Comparison of ENCODE assay signal across 8 cellular contexts in the genomic region with DNA sequence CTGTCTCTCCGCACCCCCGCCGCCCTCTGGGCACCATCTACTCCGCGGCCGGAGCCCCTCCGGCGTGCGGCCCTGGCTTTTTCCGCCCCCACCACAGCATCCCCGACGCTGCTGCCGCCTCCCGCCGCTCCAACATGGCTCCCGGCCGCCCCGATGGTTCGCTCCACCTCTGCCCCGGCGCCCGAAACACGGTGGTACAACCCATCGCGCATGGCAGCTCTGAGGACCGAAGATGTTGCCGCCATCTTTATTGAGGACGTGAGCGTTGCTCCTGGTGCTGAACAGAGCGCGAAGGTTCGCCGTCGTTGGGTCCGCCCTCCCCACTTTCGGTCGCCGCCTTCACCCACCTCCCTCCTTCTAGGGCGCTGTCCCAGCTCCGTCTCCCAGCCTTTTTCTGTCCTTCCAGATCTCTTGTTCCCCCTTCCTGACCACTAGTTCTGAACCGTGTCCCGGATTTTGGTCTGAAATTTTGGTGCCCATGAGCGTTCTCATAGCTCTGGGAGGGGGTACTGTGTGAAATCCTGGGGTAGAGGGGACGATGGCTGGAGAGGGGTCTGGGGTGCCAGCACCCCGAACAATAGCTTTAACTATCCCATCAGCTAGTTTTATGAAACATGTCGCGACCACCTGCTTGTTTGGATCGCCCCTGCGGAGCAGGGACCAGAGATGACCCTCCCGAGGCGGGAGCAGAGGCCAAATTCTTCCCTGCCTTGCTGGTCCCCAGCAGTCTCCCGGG. TPM values are rescaled to one million over a fixed set of nuclear protein-coding genes. Genes with fewer than 3 reads are reported as not detected.
DNase-seq lines count a peak whose midpoint lies in the region; ATAC-seq and TF ChIP-seq lines count a peak whose summit lies in the region.

A gene with protein sequence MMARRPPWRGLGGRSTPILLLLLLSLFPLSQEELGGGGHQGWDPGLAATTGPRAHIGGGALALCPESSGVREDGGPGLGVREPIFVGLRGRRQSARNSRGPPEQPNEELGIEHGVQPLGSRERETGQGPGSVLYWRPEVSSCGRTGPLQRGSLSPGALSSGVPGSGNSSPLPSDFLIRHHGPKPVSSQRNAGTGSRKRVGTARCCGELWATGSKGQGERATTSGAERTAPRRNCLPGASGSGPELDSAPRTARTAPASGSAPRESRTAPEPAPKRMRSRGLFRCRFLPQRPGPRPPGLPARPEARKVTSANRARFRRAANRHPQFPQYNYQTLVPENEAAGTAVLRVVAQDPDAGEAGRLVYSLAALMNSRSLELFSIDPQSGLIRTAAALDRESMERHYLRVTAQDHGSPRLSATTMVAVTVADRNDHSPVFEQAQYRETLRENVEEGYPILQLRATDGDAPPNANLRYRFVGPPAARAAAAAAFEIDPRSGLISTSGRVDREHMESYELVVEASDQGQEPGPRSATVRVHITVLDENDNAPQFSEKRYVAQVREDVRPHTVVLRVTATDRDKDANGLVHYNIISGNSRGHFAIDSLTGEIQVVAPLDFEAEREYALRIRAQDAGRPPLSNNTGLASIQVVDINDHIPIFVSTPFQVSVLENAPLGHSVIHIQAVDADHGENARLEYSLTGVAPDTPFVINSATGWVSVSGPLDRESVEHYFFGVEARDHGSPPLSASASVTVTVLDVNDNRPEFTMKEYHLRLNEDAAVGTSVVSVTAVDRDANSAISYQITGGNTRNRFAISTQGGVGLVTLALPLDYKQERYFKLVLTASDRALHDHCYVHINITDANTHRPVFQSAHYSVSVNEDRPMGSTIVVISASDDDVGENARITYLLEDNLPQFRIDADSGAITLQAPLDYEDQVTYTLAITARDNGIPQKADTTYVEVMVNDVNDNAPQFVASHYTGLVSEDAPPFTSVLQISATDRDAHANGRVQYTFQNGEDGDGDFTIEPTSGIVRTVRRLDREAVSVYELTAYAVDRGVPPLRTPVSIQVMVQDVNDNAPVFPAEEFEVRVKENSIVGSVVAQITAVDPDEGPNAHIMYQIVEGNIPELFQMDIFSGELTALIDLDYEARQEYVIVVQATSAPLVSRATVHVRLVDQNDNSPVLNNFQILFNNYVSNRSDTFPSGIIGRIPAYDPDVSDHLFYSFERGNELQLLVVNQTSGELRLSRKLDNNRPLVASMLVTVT (N-terminal part only) (minus strand): TSS at position 134 of the 736 bp plus-strand sequence. CDS start 252 bp downstream, outside the sequence.

- H3K27ac Mint-ChIP-seq in natural killer cell treated with Interleukin-12 subunit alpha and Interleukin-12 subunit beta and Interleukin-15 and Interleukin-18, amount 100 ng/mL, for 72 hours = peak within 1 kb of the TSS; percentile 79 to 87

- H3K4me1 ChIP-seq in OCI-LY1 (ENCODE audit: insufficient read depth, low read length, severe bottlenecking) = peaks cover 8% of the 10 kb centered on the region
- peaks cover 11% of the 10 kb centered on the region for H3K4me1 ChIP-seq in testis

- H3K9me3 Mint-ChIP-seq in natural killer cell treated with Interleukin-12 subunit alpha and Interleukin-12 subunit beta and Interleukin-15 and Interleukin-18, amount 100 ng/mL, for 72 hours = no peaks in the 10 kb centered on the region

- no peaks in the 10 kb centered on the region for H3K9me2 ChIP-seq in OCI-LY1 (ENCODE audit: low read depth, low read length)

- no peaks in the 10 kb centered on the region for H4K20me1 ChIP-seq in OCI-LY1 (ENCODE audit: insufficient read depth, low read length)

- DNase-seq in HPDE6-E6E7 (ENCODE audit: extremely low spot score) (peak; percentile 32), fibroblast of villous mesenchyme (ENCODE audit: low read depth) (peak; percentile 94), testis (peak; percentile 89)
- DNase-seq in activated T-helper 9 cell treated with anti-CD3 and anti-CD28 coated beads, Interleukin-2, amount 50 U/mL, for 16 hours (ENCODE audit: low read depth) = peak; percentile 44
- no peak for DNase-seq in natural killer cell treated with Interleukin-12 subunit alpha and Interleukin-12 subunit beta and Interleukin-15 and Interleukin-18, amount 100 ng/mL, for 72 hours (ENCODE audit: low spot score)

- H3K4me3 ChIP-seq in OCI-LY1 (ENCODE audit: low read depth, low read length, poor library complexity, severe bottlenecking) = peak within 1 kb of the TSS; percentile 67
- H3K4me3 ChIP-seq in fibroblast of villous mesenchyme (ENCODE audit: low read depth, low read length) = peak within 1 kb of the TSS; percentile 83
- H3K4me3 ChIP-seq in testis = peak within 1 kb of the TSS; percentile 53 to 62

- no peaks in the 10 kb centered on the region for H3K79me2 ChIP-seq in OCI-LY1 (ENCODE audit: insufficient read depth, low read length)

- peaks cover 0 to 8% of the 10 kb centered on the region in 2 donors for H3K27me3 Mint-ChIP-seq in natural killer cell treated with Interleukin-12 subunit alpha and Interleukin-12 subunit beta and Interleukin-15 and Interleukin-18, amount 100 ng/mL, for 72 hours

- peaks cover 10 to 16% of the 10 kb centered on the region in 2 donors for H3K4me1 Mint-ChIP-seq in natural killer cell treated with Interleukin-12 subunit alpha and Interleukin-12 subunit beta and Interleukin-15 and Interleukin-18, amount 100 ng/mL, for 72 hours (ENCODE audit: low read depth in 2 of 2)

- 1% methylated on average over 18 to 40 of the region's 52 CpGs for whole genome bisulfite sequencing in testis, 2 donors

- no peaks in the 10 kb centered on the region for H3K36me3 Mint-ChIP-seq in natural killer cell treated with Interleukin-12 subunit alpha and Interleukin-12 subunit beta and Interleukin-15 and Interleukin-18, amount 100 ng/mL, for 72 hours

- peak; percentile 44 for TF ChIP-seq POLR2A in testis (IDR thresholded peaks at IDR 0.05)

- H3K36me3 ChIP-seq in OCI-LY1 (ENCODE audit: insufficient read depth, low read length) (0 out of 2 replicates have a peak, but pooled peaks cover 8% of the 10 kb centered on the region), testis (ENCODE audit: low read depth, missing control alignments) (no peaks in the 10 kb centered on the region)

- peak within 1 kb of the TSS; percentile 92 for H3K4me3 Mint-ChIP-seq in natural killer cell treated with Interleukin-12 subunit alpha and Interleukin-12 subunit beta and Interleukin-15 and Interleukin-18, amount 100 ng/mL, for 72 hours

- H3K4me2 ChIP-seq in OCI-LY1 (ENCODE audit: low read length) = peak within 1 kb of the TSS; percentile 89

- intact Hi-C loops in testis (cut with DNase I; ENCODE audit: low total_unique reads) = no loop called here

- no peak within 1 kb of the TSS for H2AFZ ChIP-seq in OCI-LY1 (ENCODE audit: low read length)

- H3K27me3 ChIP-seq in OCI-LY1 (ENCODE audit: insufficient read depth, low read length) (no peaks in the 10 kb centered on the region), testis (no peaks in the 10 kb centered on the region)

- H3K27ac ChIP-seq in C4-2B (peak within 1 kb of the TSS; percentile 93), OCI-LY1 (ENCODE audit: low read depth, low read length, poor library complexity, severe bottlenecking) (peak within 1 kb of the TSS; percentile 67), testis (peak within 1 kb of the TSS; percentile 80 to 93)

- TF ChIP-seq CTCF in C4-2B (conservative IDR thresholded peaks at IDR 0.05) (no peak), OCI-LY1 (IDR thresholded peaks at IDR 0.05; ENCODE audit: low read length) (no peak), fibroblast of villous mesenchyme (IDR thresholded peaks at IDR 0.05; ENCODE audit: insufficient read depth, low read depth, low read length) (no peak), testis (IDR thresholded peaks at IDR 0.05) (no peak)

- ATAC-seq in natural killer cell treated with Interleukin-12 subunit alpha and Interleukin-12 subunit beta and Interleukin-15 and Interleukin-18, amount 100 ng/mL, for 72 hours = peak; percentile 29 to 35
- ATAC-seq in GM18498 (IDR thresholded peaks at IDR 0.05; ENCODE audit: unreplicated experiment) = no peak

- no peaks in the 10 kb centered on the region for H3K9me3 ChIP-seq in OCI-LY1 (ENCODE audit: low read length)
- H3K9me3 ChIP-seq in testis = no peaks in the 10 kb centered on the region

- H3F3A ChIP-seq in OCI-LY1 (ENCODE audit: insufficient read depth, low read length) = no peaks in the 10 kb centered on the region

- H3K9ac ChIP-seq in OCI-LY1 (ENCODE audit: low read length) = peak within 1 kb of the TSS; percentile 73

RNA-seq across cellular contexts. Expression of the gene that starts here (rescaled TPM):
- total RNA-seq in fibroblast of villous mesenchyme = 1.6 and 1.7 TPM in 2 replicates
- 10 to 100 TPM in 1 of 2 donors, 1 to 10 TPM in 1; 4.4 to 20.1 TPM for total RNA-seq in natural killer cell treated with Interleukin-12 subunit alpha and Interleukin-12 subunit beta and Interleukin-15 and Interleukin-18, amount 100 ng/mL, for 72 hours
- total RNA-seq in testis = 10 to 100 TPM; 14.3 to 17.5 TPM
- 13.5 TPM for polyA plus RNA-seq in testis (ENCODE audit: insufficient read depth, low read depth, low replicate concordance)
